ENCODE assay signal across 11 cellular contexts in the genomic region with DNA sequence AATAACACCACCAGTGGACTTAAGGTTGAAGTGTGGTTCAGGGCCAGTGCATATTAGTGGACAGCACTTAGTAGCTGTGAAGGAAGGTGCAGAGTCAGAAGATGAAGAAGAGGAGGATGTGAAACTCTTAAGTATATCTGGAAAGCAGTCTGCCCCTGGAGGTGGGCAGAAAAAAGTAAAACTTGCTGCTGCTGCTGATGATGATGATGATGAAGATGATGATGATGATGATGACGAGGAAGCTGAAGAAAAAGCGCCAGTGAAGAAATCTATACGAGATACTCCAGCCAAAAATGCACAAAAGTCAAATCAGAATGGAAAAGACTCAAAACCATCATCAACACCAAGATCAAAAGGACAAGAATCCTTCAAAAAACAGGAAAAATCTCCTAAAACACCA. TPM values are rescaled to one million over a fixed set of nuclear protein-coding genes. Genes with fewer than 3 reads are reported as not detected.
"Had no signal": no experiment of that assay in that cellular context is flagged by ENCODE, and none has a peak within 500 bp of the region (broad histone marks: within the 10 kb centered on the region; RNA-seq: fewer than 3 reads in every experiment).

No MANE protein-coding gene starts in this region.

RNA-seq across cellular contexts. Expression of gene CLECL1, which starts 37.2 kb away (rescaled TPM):
- total RNA-seq: body of pancreas, gastrocnemius medialis, left ventricle myocardium inferior, mesenteric fat pad, myocyte, neural crest cell, prostate gland, SK-MEL-5, suprapubic skin had no signal
- polyA plus RNA-seq: aorta, pancreas had no signal
